12 cellular contexts compared by ENCODE assay signal in genomic region chr7:48251766-48252165, GRCh38.
A peak's percentile ranks its signal among the peaks of the same experiment; 100 is the strongest.
DNase-seq lines count a peak whose midpoint lies in the region; ATAC-seq and TF ChIP-seq lines count a peak whose summit lies in the region.
"Had no signal": no experiment of that assay in that cellular context is flagged by ENCODE, and none has a peak within 500 bp of the region (broad histone marks: within the 10 kb centered on the region; RNA-seq: fewer than 3 reads in every experiment).

No MANE protein-coding gene starts in this region.

- intact Hi-C loops in PC-3 (cut with micrococcal nuclease), result loop anchor here (1.0 to 5.0 kb wide), 3 partner anchors 17 to 111 kb away; no protein-coding TSS in a partner anchor
- intact Hi-C loops in left ventricle myocardium inferior (cut with micrococcal nuclease), result no loop called here
- intact Hi-C loops in CD4-positive, alpha-beta T cell (cut with DNase I, micrococcal nuclease), result no loop called here

- TF ChIP-seq CTCF in GM13976 (IDR thresholded peaks at IDR 0.05; ENCODE audit: borderline replicate concordance, control extremely low read depth, extremely low read depth, insufficient read depth, missing control alignments) (no peak), PC-3 (conservative IDR thresholded peaks at IDR 0.05; ENCODE audit: low read depth, low read length) (no peak), left ventricle myocardium inferior (IDR thresholded peaks at IDR 0.05; ENCODE audit: borderline replicate concordance) (no peak)
- TF ChIP-seq CTCF in CD4-positive, alpha-beta T cell (IDR thresholded peaks at IDR 0.05), result no peak

- no peak overlapping the region for H2AFZ ChIP-seq in PC-3 (ENCODE audit: low read length)

- POLR2A ChIA-PET in PC-3 (lab: Charles Lee; ENCODE audit: unreplicated experiment), result interaction anchor here (0.7 kb wide), 1 partner anchor 628 kb away, joined by 3 read pairs; no protein-coding TSS in a partner anchor
- POLR2A ChIA-PET in CD4-positive, alpha-beta T cell (lab: Charles Lee), result no interaction called here

- H3K9me2 ChIP-seq in PC-3 (replicated peaks; ENCODE audit: low read length), result no peaks in the 10 kb centered on the region

- H3K4me2 ChIP-seq in PC-3 (ENCODE audit: low read length), result peak overlapping the region; percentile 58

- H3K27me3 Mint-ChIP-seq in CD4-positive, alpha-beta T cell, result no peaks in the 10 kb centered on the region

- H3K9me3 Mint-ChIP-seq in CD4-positive, alpha-beta T cell, result no peaks in the 10 kb centered on the region

- no peak overlapping the region for H3K27ac Mint-ChIP-seq in CD4-positive, alpha-beta T cell

- DNase-seq in GM13976 (ENCODE audit: low spot score) (peak; percentile 38), PC-3 (peak; percentile 74), AG08396 (ENCODE audit: low spot score) (no peak), left ventricle myocardium inferior (no peak), NCI-H748 (lab: John Stamatoyannopoulos, UW; ENCODE audit: unreplicated experiment) (no peak)
- DNase-seq in CD4-positive, alpha-beta T cell, result no peak
- DNase-seq: gastrocnemius medialis; NCI-H345; stimulated activated CD4-positive, alpha-beta T cell treated with anti-CD3 and anti-CD28 coated beads, Interleukin-4, amount 100 ng/mL, for 24 hours had no signal

- CTCF ChIA-PET in PC-3 (lab: Charles Lee), result interaction anchor here (1.1 kb wide), 1 partner anchor 48 kb away, joined by 3 read pairs; no protein-coding TSS in a partner anchor
- CTCF ChIA-PET in CD4-positive, alpha-beta T cell (lab: Charles Lee), result no interaction called here

- H3K4me1 Mint-ChIP-seq in CD4-positive, alpha-beta T cell (ENCODE audit: low read depth), result peaks cover 5% of the 10 kb centered on the region

- H3K9me3 ChIP-seq in PC-3 (ENCODE audit: low read length) (no peaks in the 10 kb centered on the region), left ventricle myocardium inferior (replicated peaks) (peaks cover 7% of the 10 kb centered on the region)
- H3K9me3 ChIP-seq in CD4-positive, alpha-beta T cell (ENCODE audit: control insufficient read depth, low read length), result no peaks in the 10 kb centered on the region
- H3K9me3 ChIP-seq: gastrocnemius medialis had no signal

- H3K4me3 ChIP-seq in PC-3 (ENCODE audit: low read length), result no peak overlapping the region
- H3K4me3 ChIP-seq in left ventricle myocardium inferior, result no peak overlapping the region
- H3K4me3 ChIP-seq: gastrocnemius medialis had no signal

- H3K9ac ChIP-seq in PC-3 (ENCODE audit: low read length), result peak overlapping the region; percentile 25; the same call in 1 of the 2 replicates

- in situ Hi-C loops in GM13976 (cut with MboI; ENCODE audit: low sequenced_read_pairs, unreplicated experiment), result loop anchor here (25.0 kb wide), 1 partner anchor 164 kb away; the partner anchor contains the start of gene UPP1

- H4K20me1 ChIP-seq in PC-3 (ENCODE audit: low read length), result no peaks in the 10 kb centered on the region

- no peaks in the 10 kb centered on the region for H3K79me2 ChIP-seq in PC-3 (ENCODE audit: low read length)

- H3K36me3 ChIP-seq in PC-3 (ENCODE audit: low read depth, low read length) (no peaks in the 10 kb centered on the region), left ventricle myocardium inferior (no peaks in the 10 kb centered on the region)
- H3K36me3 ChIP-seq: gastrocnemius medialis had no signal

- H3K27me3 ChIP-seq in PC-3 (ENCODE audit: low read length) (no peaks in the 10 kb centered on the region), left ventricle myocardium inferior (ENCODE audit: low read depth) (no peaks in the 10 kb centered on the region)
- H3K27me3 ChIP-seq in CD4-positive, alpha-beta T cell (ENCODE audit: control insufficient read depth, insufficient read depth, low read length), result no peaks in the 10 kb centered on the region
- H3K27me3 ChIP-seq: gastrocnemius medialis had no signal

- no peaks in the 10 kb centered on the region for H3K36me3 Mint-ChIP-seq in CD4-positive, alpha-beta T cell (ENCODE audit: low read depth)

- H3K4me1 ChIP-seq in PC-3 (ENCODE audit: insufficient read depth, low read length) (peaks cover 34% of the 10 kb centered on the region), left ventricle myocardium inferior (no peaks in the 10 kb centered on the region)
- H3K4me1 ChIP-seq: gastrocnemius medialis had no signal

- ATAC-seq in GM19395 (IDR thresholded peaks at IDR 0.05; ENCODE audit: unreplicated experiment) (peak; percentile 98), HG02973 (IDR thresholded peaks at IDR 0.05; ENCODE audit: unreplicated experiment) (peak; percentile 91), PC-3 (peak; percentile 44)
- ATAC-seq in CD4-positive, alpha-beta T cell (ENCODE audit: poor library complexity), result no peak
- ATAC-seq: gastrocnemius medialis had no signal

- no TSS peak for BruUV-seq in PC-3 (replicated peaks; lab: Mats Ljungman, UMichigan)

- H3F3A ChIP-seq in PC-3 (ENCODE audit: low read length, unreplicated experiment), result no peaks in the 10 kb centered on the region

- H3K27ac ChIP-seq in PC-3 (ENCODE audit: low read length), result peak overlapping the region; percentile 95
- no peak overlapping the region for H3K27ac ChIP-seq in left ventricle myocardium inferior (replicated peaks)
- no peak overlapping the region for H3K27ac ChIP-seq in CD4-positive, alpha-beta T cell (ENCODE audit: low read depth, low read length)
- H3K27ac ChIP-seq: gastrocnemius medialis, VCaP had no signal

- no peak overlapping the region for H3K4me3 Mint-ChIP-seq in CD4-positive, alpha-beta T cell

Comparison
In these comparisons a context has a peak if more than half of its experiments do, and no peak if none do; other contexts are left out.
1. DNase-seq: peak in GM13976 (single experiment) and PC-3 (single experiment); none in AG08396 (single experiment), left ventricle myocardium inferior (single experiment), NCI-H748 (single experiment) and CD4-positive, alpha-beta T cell (0 of 10).